Comparison of ENCODE assay signal across 9 cellular contexts in the genomic region with DNA sequence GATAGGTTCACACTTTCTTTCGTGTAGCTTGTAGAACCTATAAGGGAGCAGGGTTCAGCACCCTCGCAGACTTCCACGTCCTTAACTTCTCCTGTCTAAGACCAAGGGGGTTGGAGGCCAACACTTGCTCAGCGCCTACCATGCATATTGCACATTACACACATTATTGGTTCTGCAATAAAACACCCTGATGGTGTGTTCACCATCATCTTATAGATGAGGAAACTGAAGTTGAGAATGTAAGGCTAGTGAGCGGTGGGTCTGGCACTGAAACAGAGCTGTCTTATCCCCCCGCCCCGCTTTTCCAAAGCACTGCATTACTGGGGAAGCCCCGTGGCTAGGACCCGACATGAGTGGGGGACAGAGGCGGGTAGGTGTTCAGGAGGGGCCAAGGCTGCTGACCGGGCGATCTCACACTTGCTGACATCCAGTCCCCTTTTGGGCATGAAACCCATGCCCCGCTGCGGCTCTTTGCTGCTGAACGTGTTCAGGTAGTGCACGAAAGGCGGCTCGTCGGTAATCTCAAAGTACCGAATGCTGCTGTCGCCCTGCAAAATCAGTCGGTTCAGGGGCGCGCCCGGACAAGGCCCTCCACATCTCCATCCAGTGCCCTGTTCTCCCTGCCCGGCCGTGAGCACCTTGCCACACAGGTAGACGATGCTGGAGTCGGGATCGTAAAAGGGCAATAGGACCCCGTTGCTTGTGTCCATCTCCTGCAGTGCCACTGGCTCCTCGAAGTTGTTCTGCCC. TPM values are rescaled to one million over a fixed set of nuclear protein-coding genes. Genes with fewer than 3 reads are reported as not detected.
DNase-seq lines count a peak whose midpoint lies in the region; ATAC-seq and TF ChIP-seq lines count a peak whose summit lies in the region.
"Had no signal": no experiment of that assay in that cellular context is flagged by ENCODE, and none has a peak within 500 bp of the region (broad histone marks: within the 10 kb centered on the region; RNA-seq: fewer than 3 reads in every experiment).

No MANE protein-coding gene starts in this region.

- ATAC-seq in GM19324 (IDR thresholded peaks at IDR 0.05; ENCODE audit: low FRiP score, unreplicated experiment) = no peak

- H3K27ac ChIP-seq in iPS-20b (ENCODE audit: low read length) (no peak overlapping the region), stomach (peak overlapping the region in 1 of 5 donors; percentile 69)

- intact Hi-C loops in activated CD4-positive, alpha-beta T cell treated with anti-CD3 and anti-CD28 coated beads, Interleukin-2, amount 10 ng/mL, durations not matched to agents 24 days and 14 days (cut with micrococcal nuclease) = loop anchor here (2.0 to 5.0 kb wide), 2 partner anchors 144 to 316 kb away; partner anchors contain the start of gene SSH2
- intact Hi-C loops in stomach (cut with DNase I; ENCODE audit: low total_unique reads) = no loop called here

- CTCF ChIA-PET in activated CD4-positive, alpha-beta memory T cell treated with anti-CD3 and anti-CD28 coated beads, Interleukin-2, amount 10 ng/mL, durations not matched to agents 7 days and 5 days (lab: Charles Lee) = interaction anchor here (0.7 to 5.0 kb wide), 41 partner anchors 7 to 509 kb away, joined by 3 to 64 read pairs (median 6); partner anchors contain the start of genes ABHD15, ANKRD13B, NUFIP2 and SSH2

- WGBS in stomach, 5 donors = 17 to 29% (median 20%) methylated on average over 28 to 32 of the region's 32 CpGs

- no peaks in the 10 kb centered on the region for H3K36me3 ChIP-seq in iPS-20b (ENCODE audit: insufficient read depth, low read depth, low read length)
- H3K36me3 ChIP-seq in stomach = no peaks in the 10 kb centered on the region
- peaks cover 13% of the 10 kb centered on the region for H3K36me3 ChIP-seq in BE2C

- no peak for TF ChIP-seq POLR2A in stomach (IDR thresholded peaks at IDR 0.05)

- TF ChIP-seq CTCF in stomach (IDR thresholded peaks at IDR 0.05) (no peak), BE2C (IDR thresholded peaks at IDR 0.05; ENCODE audit: low read depth, low read length) (no peak)

- H3K27ac Mint-ChIP-seq in activated CD4-positive, alpha-beta T cell treated with anti-CD3 and anti-CD28 coated beads, Interleukin-2, amount 10 ng/mL, durations not matched to agents 24 days and 14 days = peak overlapping the region; percentile 93
- peak overlapping the region; percentile 96 for H3K27ac Mint-ChIP-seq in activated CD4-positive, alpha-beta memory T cell treated with anti-CD3 and anti-CD28 coated beads, Interleukin-2, amount 10 ng/mL, durations not matched to agents 7 days and 5 days

- no peaks in the 10 kb centered on the region for H3K36me3 Mint-ChIP-seq in activated CD4-positive, alpha-beta T cell treated with anti-CD3 and anti-CD28 coated beads, Interleukin-2, amount 10 ng/mL, durations not matched to agents 24 days and 14 days (ENCODE audit: low read depth)
- H3K36me3 Mint-ChIP-seq in activated CD4-positive, alpha-beta memory T cell treated with anti-CD3 and anti-CD28 coated beads, Interleukin-2, amount 10 ng/mL, durations not matched to agents 7 days and 5 days (ENCODE audit: low read depth) = no peaks in the 10 kb centered on the region

- peak overlapping the region; percentile 83 for H3K4me3 Mint-ChIP-seq in activated CD4-positive, alpha-beta T cell treated with anti-CD3 and anti-CD28 coated beads, Interleukin-2, amount 10 ng/mL, durations not matched to agents 24 days and 14 days
- H3K4me3 Mint-ChIP-seq in activated CD4-positive, alpha-beta memory T cell treated with anti-CD3 and anti-CD28 coated beads, Interleukin-2, amount 10 ng/mL, durations not matched to agents 7 days and 5 days = peak overlapping the region; percentile 75

- no peak for TF ChIP-seq EP300 in stomach (IDR thresholded peaks at IDR 0.05)

- POLR2A ChIA-PET in activated CD4-positive, alpha-beta memory T cell treated with anti-CD3 and anti-CD28 coated beads, Interleukin-2, amount 10 ng/mL, durations not matched to agents 7 days and 5 days (lab: Charles Lee) = interaction anchor here (0.7 to 6.4 kb wide), 25 partner anchors 8 to 1704 kb away, joined by 3 to 107 read pairs (median 8); partner anchors contain the start of genes ABHD15, ANKRD13B, GIT1 and NUFIP2

- H3K9me3 ChIP-seq in iPS-20b (ENCODE audit: insufficient read depth, low read depth, low read length) = no peaks in the 10 kb centered on the region
- H3K9me3 ChIP-seq in stomach = no peaks in the 10 kb centered on the region
- H3K9me3 ChIP-seq in BE2C = no peaks in the 10 kb centered on the region

- H3K4me3 ChIP-seq in iPS-20b (ENCODE audit: low read length) (peak overlapping the region; percentile 69), stomach (peak overlapping the region; percentile 39 to 58 (median 44)), BE2C (ENCODE audit: low read depth, low read length) (no peak overlapping the region)

- peaks cover 6% of the 10 kb centered on the region for H3K27me3 Mint-ChIP-seq in activated CD4-positive, alpha-beta T cell treated with anti-CD3 and anti-CD28 coated beads, Interleukin-2, amount 10 ng/mL, durations not matched to agents 24 days and 14 days
- H3K27me3 Mint-ChIP-seq in activated CD4-positive, alpha-beta memory T cell treated with anti-CD3 and anti-CD28 coated beads, Interleukin-2, amount 10 ng/mL, durations not matched to agents 7 days and 5 days = peaks cover 19% of the 10 kb centered on the region

- no peak overlapping the region for H3K9ac ChIP-seq in iPS-20b (ENCODE audit: low read depth, low read length)

- H3K4me1 ChIP-seq in iPS-20b (ENCODE audit: insufficient read depth, low read length) (peaks cover 27% of the 10 kb centered on the region), stomach (peaks cover 53 to 71% (median 60%) of the 10 kb centered on the region in 4 donors), BE2C (no peaks in the 10 kb centered on the region)

- no peaks in the 10 kb centered on the region for H3K9me3 Mint-ChIP-seq in activated CD4-positive, alpha-beta T cell treated with anti-CD3 and anti-CD28 coated beads, Interleukin-2, amount 10 ng/mL, durations not matched to agents 24 days and 14 days
- no peaks in the 10 kb centered on the region for H3K9me3 Mint-ChIP-seq in activated CD4-positive, alpha-beta memory T cell treated with anti-CD3 and anti-CD28 coated beads, Interleukin-2, amount 10 ng/mL, durations not matched to agents 7 days and 5 days

- peaks cover 35% of the 10 kb centered on the region for H3K4me1 Mint-ChIP-seq in activated CD4-positive, alpha-beta T cell treated with anti-CD3 and anti-CD28 coated beads, Interleukin-2, amount 10 ng/mL, durations not matched to agents 24 days and 14 days
- H3K4me1 Mint-ChIP-seq in activated CD4-positive, alpha-beta memory T cell treated with anti-CD3 and anti-CD28 coated beads, Interleukin-2, amount 10 ng/mL, durations not matched to agents 7 days and 5 days = peaks cover 52% of the 10 kb centered on the region

- DNase-seq in activated CD4-positive, alpha-beta T cell treated with anti-CD3 and anti-CD28 coated beads, Interleukin-2, amount 10 ng/mL, durations not matched to agents 24 days and 14 days = peak; percentile 76
- no peak for DNase-seq in activated CD4-positive, alpha-beta T cell treated with anti-CD3 and anti-CD28 coated beads, Interleukin-2, amount 50 U/mL, for 4 hours
- no peak for DNase-seq in activated CD4-positive, alpha-beta memory T cell treated with anti-CD3 and anti-CD28 coated beads, Interleukin-2, amount 10 ng/mL, durations not matched to agents 7 days and 5 days
- DNase-seq in stomach = no peak
- no peak for DNase-seq in BE2C
- DNase-seq in OCI-M1 (lab: John Stamatoyannopoulos, UW) = no peak
- DNase-seq: SHP77 treated with DMSO at 0.1 percent for 48 hours had no signal

- H3K27me3 ChIP-seq in iPS-20b (ENCODE audit: insufficient read depth, low read length) = peaks cover 92% of the 10 kb centered on the region
- H3K27me3 ChIP-seq in stomach = peaks cover 0 to 66% (median 22%) of the 10 kb centered on the region in 3 donors
- H3K27me3 ChIP-seq in BE2C = no peaks in the 10 kb centered on the region

RNA-seq across cellular contexts. Expression of gene CORO6, which starts 6.2 kb away (rescaled TPM):
- total RNA-seq in activated CD4-positive, alpha-beta T cell treated with anti-CD3 and anti-CD28 coated beads, Interleukin-2, amount 10 ng/mL, durations not matched to agents 24 days and 14 days = 5.6 and 6.4 TPM in 2 replicates
- 1 to 10 TPM; 5.3 to 5.6 TPM for total RNA-seq in activated CD4-positive, alpha-beta memory T cell treated with anti-CD3 and anti-CD28 coated beads, Interleukin-2, amount 10 ng/mL, durations not matched to agents 7 days and 5 days
- total RNA-seq in stomach = 10 to 100 TPM in 4 of 5 donors, 1 to 10 TPM in 1; 6.4 to 53.1 (median 20.6) TPM
- polyA plus RNA-seq in stomach = 10 to 100 TPM in 1 of 3 donors, 1 to 10 TPM in 2; 1.1 to 17.5 (median 1.4) TPM
- 7.5 TPM for polyA plus RNA-seq in BE2C (2012; ENCODE audit: insufficient read depth, insufficient read length, low read depth)

RNA-seq across cellular contexts. Expression of gene ANKRD13B, which starts 23.5 kb away (rescaled TPM):
- 43.1 and 49.8 TPM in 2 replicates for total RNA-seq in activated CD4-positive, alpha-beta T cell treated with anti-CD3 and anti-CD28 coated beads, Interleukin-2, amount 10 ng/mL, durations not matched to agents 24 days and 14 days
- 10 to 100 TPM; 11.3 to 13.6 TPM for total RNA-seq in activated CD4-positive, alpha-beta memory T cell treated with anti-CD3 and anti-CD28 coated beads, Interleukin-2, amount 10 ng/mL, durations not matched to agents 7 days and 5 days
- total RNA-seq in stomach = 10 to 100 TPM in 1 of 5 donors, 1 to 10 TPM in 3, not detected in 1; 1.8 to 12.3 (median 5.6) TPM
- polyA plus RNA-seq in stomach = 1 to 10 TPM; 2.6 to 4.2 (median 2.9) TPM
- polyA plus RNA-seq in BE2C (2012; ENCODE audit: insufficient read depth, insufficient read length, low read depth) = 84.2 TPM

RNA-seq across cellular contexts. Expression of gene GIT1, which starts 27.0 kb away (rescaled TPM):
- total RNA-seq in activated CD4-positive, alpha-beta T cell treated with anti-CD3 and anti-CD28 coated beads, Interleukin-2, amount 10 ng/mL, durations not matched to agents 24 days and 14 days = 91.3 and 91.4 TPM in 2 replicates
- total RNA-seq in activated CD4-positive, alpha-beta memory T cell treated with anti-CD3 and anti-CD28 coated beads, Interleukin-2, amount 10 ng/mL, durations not matched to agents 7 days and 5 days = 10 to 100 TPM; 76.6 to 80.4 TPM
- 10 to 100 TPM; 23.7 to 67.2 (median 34.3) TPM for total RNA-seq in stomach
- polyA plus RNA-seq in stomach = 10 to 100 TPM; 17.7 to 26.4 (median 18.9) TPM
- 48.9 TPM for polyA plus RNA-seq in BE2C (2012; ENCODE audit: insufficient read depth, insufficient read length, low read depth)

RNA-seq across cellular contexts. Expression of gene TP53I13, which starts 48.0 kb away (rescaled TPM):
- 69.7 and 77.9 TPM in 2 replicates for total RNA-seq in activated CD4-positive, alpha-beta T cell treated with anti-CD3 and anti-CD28 coated beads, Interleukin-2, amount 10 ng/mL, durations not matched to agents 24 days and 14 days
- total RNA-seq in activated CD4-positive, alpha-beta memory T cell treated with anti-CD3 and anti-CD28 coated beads, Interleukin-2, amount 10 ng/mL, durations not matched to agents 7 days and 5 days = 100 to 1,000 TPM; 112 to 118 TPM
- total RNA-seq in stomach = 100 to 1,000 TPM in 1 of 5 donors, 10 to 100 TPM in 4; 27.7 to 299 (median 79.5) TPM
- polyA plus RNA-seq in stomach = 10 to 100 TPM; 39.7 to 83.0 (median 46.0) TPM
- polyA plus RNA-seq in BE2C (2012; ENCODE audit: insufficient read depth, insufficient read length, low read depth) = 11.0 TPM

RNA-seq across cellular contexts. Expression of gene ABHD15, which starts 49.6 kb away (rescaled TPM):
- total RNA-seq in activated CD4-positive, alpha-beta T cell treated with anti-CD3 and anti-CD28 coated beads, Interleukin-2, amount 10 ng/mL, durations not matched to agents 24 days and 14 days = 20.0 and 20.1 TPM in 2 replicates
- 10 to 100 TPM; 18.5 to 19.3 TPM for total RNA-seq in activated CD4-positive, alpha-beta memory T cell treated with anti-CD3 and anti-CD28 coated beads, Interleukin-2, amount 10 ng/mL, durations not matched to agents 7 days and 5 days
- 10 to 100 TPM in 2 of 5 donors, 1 to 10 TPM in 2, under 1 TPM in 1; 0.58 to 17.4 (median 9.9) TPM for total RNA-seq in stomach
- polyA plus RNA-seq in stomach = 1 to 10 TPM; 3.1 to 5.0 (median 3.7) TPM
- polyA plus RNA-seq in BE2C (2012; ENCODE audit: insufficient read depth, insufficient read length, low read depth) = 0.12 TPM
